In genomic region chr10:119655566-119656001, GRCh38 we compare ENCODE assay signal across 8 cellular contexts. TPM values are rescaled to one million over a fixed set of nuclear protein-coding genes. Genes with fewer than 3 reads are reported as not detected.
DNase-seq lines count a peak whose midpoint lies in the region; ATAC-seq and TF ChIP-seq lines count a peak whose summit lies in the region.

No MANE protein-coding gene starts in this region.

- TF ChIP-seq EP300 in tibial nerve (IDR thresholded peaks at IDR 0.05), result peak in 1 of 2 donors; percentile 62

- ATAC-seq in CD8-positive, alpha-beta T cell, result peak; percentile 39
- ATAC-seq in lung (ENCODE audit: insufficient read depth, low FRiP score), result no peak
- ATAC-seq in GM19463 (IDR thresholded peaks at IDR 0.05; ENCODE audit: unreplicated experiment), result no peak
- no peak for ATAC-seq in GM21360 (IDR thresholded peaks at IDR 0.05; ENCODE audit: unreplicated experiment)

- H3K36me3 ChIP-seq in CD8-positive, alpha-beta T cell (ENCODE audit: insufficient read depth, low read length), result no peaks in the 10 kb centered on the region
- H3K36me3 ChIP-seq in lung (ENCODE audit: control insufficient read depth in 2 of 2, insufficient read depth in 2 of 2, low read length in 2 of 2), result peaks cover 0 to 3% of the 10 kb centered on the region in 2 donors
- H3K36me3 ChIP-seq in tibial nerve, result no peaks in the 10 kb centered on the region

- H3K27ac Mint-ChIP-seq in CD8-positive, alpha-beta T cell, result peak overlapping the region; percentile 79
- H3K27ac Mint-ChIP-seq in MCF 10A (ENCODE audit: low read depth, unreplicated experiment), result peak overlapping the region; percentile 76

- H3K27me3 Mint-ChIP-seq in CD8-positive, alpha-beta T cell (ENCODE audit: low read depth), result no peaks in the 10 kb centered on the region
- no peaks in the 10 kb centered on the region for H3K27me3 Mint-ChIP-seq in MCF 10A (ENCODE audit: insufficient read depth, unreplicated experiment)

- peak overlapping the region; percentile 70 for H3K4me3 Mint-ChIP-seq in CD8-positive, alpha-beta T cell
- H3K4me3 Mint-ChIP-seq in MCF 10A (ENCODE audit: unreplicated experiment), result peak overlapping the region; percentile 94

- CTCF ChIA-PET in CD8-positive, alpha-beta T cell (lab: Charles Lee), result interaction anchor here (1.4 to 2.6 kb wide), 2 partner anchors 11 to 31 kb away, joined by 3 to 10 read pairs; no protein-coding TSS in a partner anchor
- CTCF ChIA-PET in MCF 10A (lab: Yijun Ruan, JAX), result interaction anchor here (0.7 to 1.4 kb wide), 6 partner anchors 9 to 1833 kb away, joined by 3 to 7 read pairs (median 5); no protein-coding TSS in a partner anchor

- no TSS peak for BruUV-seq in MCF 10A (replicated peaks; lab: Mats Ljungman, UMichigan)

- intact Hi-C loops in CD8-positive, alpha-beta T cell (cut with DNase I, micrococcal nuclease), result loop anchor here (2.0 to 10.0 kb wide), 3 partner anchors 31 to 1311 kb away; partner anchors contain the start of genes CACUL1 (in 1 of the 2) and FAM204A (in 1 of the 2)
- intact Hi-C loops in MCF 10A (cut with micrococcal nuclease), result loop anchor here (1.0 to 2.0 kb wide), 2 partner anchors 12 to 59 kb away; partner anchors contain the start of gene TIAL1

- H3K36me3 Mint-ChIP-seq in CD8-positive, alpha-beta T cell, result peaks cover 14% of the 10 kb centered on the region
- peaks cover 11% of the 10 kb centered on the region for H3K36me3 Mint-ChIP-seq in MCF 10A (ENCODE audit: insufficient read depth, unreplicated experiment)

- DNase-seq in CD8-positive, alpha-beta T cell, result peak in 5 of 7 experiments; percentile 2 to 42 (median 34)
- peak; percentile 73 for DNase-seq in T1000 (lab: John Stamatoyannopoulos, UW)
- peak; percentile 81 for DNase-seq in MCF 10A (ENCODE audit: unreplicated experiment)
- no peak for DNase-seq in lung (ENCODE audit: low spot score)
- DNase-seq in tibial nerve (ENCODE audit: low spot score in 2 of 2), result peak in 1 of 2 donors; percentile 28
- DNase-seq in NCI-H748 treated with DMSO at 0.1 percent for 48 hours (lab: John Stamatoyannopoulos, UW), result no peak

- no peaks in the 10 kb centered on the region for H3K27me3 ChIP-seq in CD8-positive, alpha-beta T cell (ENCODE audit: insufficient read depth, low read length)
- no peaks in the 10 kb centered on the region for H3K27me3 ChIP-seq in lung (ENCODE audit: control insufficient read depth, insufficient read depth)
- H3K27me3 ChIP-seq in tibial nerve, result no peaks in the 10 kb centered on the region

- TF ChIP-seq POLR2A in tibial nerve (IDR thresholded peaks at IDR 0.05), result peak in 1 of 2 donors; percentile 21

- no peaks in the 10 kb centered on the region for H3K9me3 ChIP-seq in CD8-positive, alpha-beta T cell (ENCODE audit: low read length)
- H3K9me3 ChIP-seq in lung (ENCODE audit: control insufficient read depth in 2 of 2, insufficient read depth in 1 of 2, low read length in 1 of 2) (no peaks in the 10 kb centered on the region), tibial nerve (no peaks in the 10 kb centered on the region)

- no peaks in the 10 kb centered on the region for H3K9me3 Mint-ChIP-seq in CD8-positive, alpha-beta T cell
- H3K9me3 Mint-ChIP-seq in MCF 10A (ENCODE audit: unreplicated experiment), result no peaks in the 10 kb centered on the region

- H3K4me1 Mint-ChIP-seq in CD8-positive, alpha-beta T cell (ENCODE audit: low read depth), result peaks cover 51% of the 10 kb centered on the region
- peaks cover 36% of the 10 kb centered on the region for H3K4me1 Mint-ChIP-seq in MCF 10A (ENCODE audit: insufficient read depth, unreplicated experiment)

- 41 to 44% methylated on average over 11 of the region's 11 CpGs for WGBS in lung, 2 donors
- WGBS in tibial nerve, 2 donors, result 48 to 51% methylated on average over 11 of the region's 11 CpGs

- peak overlapping the region; percentile 4 for H3K4me3 ChIP-seq in CD8-positive, alpha-beta T cell (ENCODE audit: low read depth, low read length)
- H3K4me3 ChIP-seq in lung, result no peak overlapping the region
- H3K4me3 ChIP-seq in tibial nerve, result peak overlapping the region in 1 of 4 donors; percentile 22

- POLR2A ChIA-PET in CD8-positive, alpha-beta T cell (lab: Charles Lee), result interaction anchor here (0.6 to 1.1 kb wide), 3 partner anchors 8 to 83 kb away, joined by 3 to 4 read pairs (median 3); no protein-coding TSS in a partner anchor
- POLR2A ChIA-PET in MCF 10A (lab: Yijun Ruan, JAX), result interaction anchor here (0.7 to 17.3 kb wide), 10 partner anchors 21 to 216 kb away, joined by 3 to 752 read pairs (median 16); partner anchors contain the start of genes INPP5F, MCMBP, RGS10 and TIAL1

- no peak overlapping the region for H3K27ac ChIP-seq in CD8-positive, alpha-beta T cell (ENCODE audit: low read depth, low read length)
- H3K27ac ChIP-seq in lung (ENCODE audit: low read depth in 1 of 2, low read length in 1 of 2), result peak overlapping the region; percentile 18 to 97
- H3K27ac ChIP-seq in tibial nerve, result peak overlapping the region; percentile 34 to 99 (median 74)

- no peak for TF ChIP-seq CTCF in CD8-positive, alpha-beta T cell (IDR thresholded peaks at IDR 0.05)
- TF ChIP-seq CTCF in MCF 10A (IDR thresholded peaks at IDR 0.05; ENCODE audit: unreplicated experiment) (no peak), lung (IDR thresholded peaks at IDR 0.05; ENCODE audit: control extremely low read depth, extremely low read depth) (no peak), tibial nerve (IDR thresholded peaks at IDR 0.05) (no peak)

- peaks cover 47% of the 10 kb centered on the region for H3K4me1 ChIP-seq in CD8-positive, alpha-beta T cell (ENCODE audit: insufficient read depth, low read length)
- peaks cover 18 to 28% of the 10 kb centered on the region in 2 donors for H3K4me1 ChIP-seq in lung (ENCODE audit: control insufficient read depth in 2 of 2, insufficient read depth in 2 of 2, low read length in 2 of 2)
- peaks cover 4 to 80% (median 49%) of the 10 kb centered on the region in 4 donors for H3K4me1 ChIP-seq in tibial nerve

RNA-seq across cellular contexts. Expression of gene BAG3, which starts 4.4 kb away (rescaled TPM):
- 10 to 100 TPM; 20.6 to 21.8 TPM for total RNA-seq in CD8-positive, alpha-beta T cell
- total RNA-seq in MCF 10A (2022) (53.7 and 55.2 TPM in 2 replicates), lung (10 to 100 TPM; 16.8 to 44.8 TPM), tibial nerve (10 to 100 TPM; 23.8 to 38.4 (median 32.0) TPM)
- 10 to 100 TPM; 27.5 to 42.7 TPM for polyA plus RNA-seq in lung

RNA-seq across cellular contexts. Expression of gene TIAL1, which starts 58.8 kb away (rescaled TPM):
- 100 to 1,000 TPM; 159 to 172 TPM for total RNA-seq in CD8-positive, alpha-beta T cell
- 117 and 149 TPM in 2 replicates for total RNA-seq in MCF 10A (2022)
- total RNA-seq in lung, result 100 to 1,000 TPM in 1 of 2 donors, 10 to 100 TPM in 1; 77.0 to 149 TPM
- polyA plus RNA-seq in lung, result 10 to 100 TPM; 44.0 to 53.9 TPM
- 100 to 1,000 TPM in 1 of 4 donors, 10 to 100 TPM in 3; 53.0 to 103 (median 87.2) TPM for total RNA-seq in tibial nerve

Comparison
In these comparisons a context has a peak if more than half of its experiments do, and no peak if none do; other contexts are left out.
1. DNase-seq: peak in CD8-positive, alpha-beta T cell (5 of 7), T1000 (single experiment) and MCF 10A (single experiment); none in lung (single experiment) and NCI-H748 treated with DMSO at 0.1 percent for 48 hours (single experiment).